In the genomic region with DNA sequence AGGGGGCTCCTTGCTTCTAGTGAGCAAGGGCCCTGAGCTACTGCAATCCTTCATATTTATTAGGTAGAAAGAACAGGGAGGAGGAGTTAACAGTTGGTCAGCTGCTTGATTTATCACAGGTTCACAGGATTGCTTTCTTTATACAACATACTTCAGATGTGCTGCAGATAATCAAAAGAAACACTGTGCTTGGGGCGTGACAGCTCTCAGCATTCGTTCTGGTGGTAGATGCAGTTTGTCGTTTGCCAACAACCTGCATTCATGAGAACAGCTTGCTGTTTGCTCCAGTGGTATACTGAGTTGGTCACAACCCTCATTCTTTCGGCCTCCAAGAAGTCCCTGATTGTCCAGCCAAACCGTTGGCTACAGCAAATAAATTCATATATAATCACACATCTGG, we compare ENCODE assay signal across 14 cellular contexts.
DNase-seq lines count a peak whose midpoint lies in the region; ATAC-seq and TF ChIP-seq lines count a peak whose summit lies in the region.
"Had no signal": no experiment of that assay in that cellular context is flagged by ENCODE, and none has a peak within 500 bp of the region (broad histone marks: within the 10 kb centered on the region; RNA-seq: fewer than 3 reads in every experiment).

No MANE protein-coding gene starts in this region.

- no peak overlapping the region for H3K27ac Mint-ChIP-seq in osteocyte (ENCODE audit: unreplicated experiment)
- H3K27ac Mint-ChIP-seq: CD4-positive, alpha-beta T cell; GM23338 had no signal

- ATAC-seq in GM18505 (IDR thresholded peaks at IDR 0.05; ENCODE audit: unreplicated experiment): no peak
- ATAC-seq: GM23338 had no signal

- H3K4me3 ChIP-seq in SJCRH30: no peak overlapping the region
- H3K4me3 ChIP-seq in vagina: no peak overlapping the region
- H3K4me3 ChIP-seq: GM23338 had no signal

- no peak overlapping the region for H3K4me3 Mint-ChIP-seq in osteocyte (ENCODE audit: unreplicated experiment)
- H3K4me3 Mint-ChIP-seq: CD4-positive, alpha-beta T cell; GM23338 had no signal

- DNase-seq in NCI-H69 (lab: John Stamatoyannopoulos, UW) (peak; percentile 40), SJCRH30 (peak; percentile 63 to 69), osteocyte (ENCODE audit: extremely low spot score, unreplicated experiment) (peak; percentile 17), vagina (ENCODE audit: extremely low spot score in 2 of 2) (peak; percentile 42 to 72), G401 (ENCODE audit: low spot score) (no peak)
- DNase-seq: ACHN; AML-193; Caco-2; CD4-positive, alpha-beta T cell; GDM1; HCEC 1CT had no signal

- no peaks in the 10 kb centered on the region for H3K36me3 Mint-ChIP-seq in osteocyte (ENCODE audit: unreplicated experiment)

- H3K27me3 ChIP-seq in SJCRH30 (no peaks in the 10 kb centered on the region), vagina (no peaks in the 10 kb centered on the region)

- in situ Hi-C loops in G401 (cut with HindIII; ENCODE audit: low sequenced_read_pairs): no loop called here

- peaks cover 29% of the 10 kb centered on the region for H3K27me3 Mint-ChIP-seq in osteocyte (ENCODE audit: unreplicated experiment)

- intact Hi-C loops in vagina (cut with DNase I): no loop called here

- no peaks in the 10 kb centered on the region for H3K36me3 ChIP-seq in SJCRH30
- H3K36me3 ChIP-seq in vagina: no peaks in the 10 kb centered on the region

- TF ChIP-seq CTCF in osteocyte (IDR thresholded peaks at IDR 0.05) (no peak), vagina (IDR thresholded peaks at IDR 0.05) (no peak)

- H3K4me1 ChIP-seq in SJCRH30 (peaks cover 34% of the 10 kb centered on the region), vagina (no peaks in the 10 kb centered on the region)

- peaks cover 5% of the 10 kb centered on the region; the same call in 1 of the 2 replicates for H3K9me3 ChIP-seq in SJCRH30 (replicated peaks)
- no peaks in the 10 kb centered on the region for H3K9me3 ChIP-seq in vagina

- TF ChIP-seq POLR2A in vagina (IDR thresholded peaks at IDR 0.05): no peak
- no peak for TF ChIP-seq POLR2A in GM18505 (IDR thresholded peaks at IDR 0.05; ENCODE audit: borderline replicate concordance, extremely low read depth, insufficient read depth, insufficient read length)

- H3K27ac ChIP-seq in SJCRH30: peak overlapping the region; percentile 44
- H3K27ac ChIP-seq in vagina: no peak overlapping the region
- H3K27ac ChIP-seq: C4-2B had no signal

- peaks cover 9% of the 10 kb centered on the region for H3K9me3 Mint-ChIP-seq in osteocyte (ENCODE audit: unreplicated experiment)

- H3K4me1 Mint-ChIP-seq in osteocyte (ENCODE audit: unreplicated experiment): no peaks in the 10 kb centered on the region
- H3K4me1 Mint-ChIP-seq: GM23338 had no signal
